In the genomic region with DNA sequence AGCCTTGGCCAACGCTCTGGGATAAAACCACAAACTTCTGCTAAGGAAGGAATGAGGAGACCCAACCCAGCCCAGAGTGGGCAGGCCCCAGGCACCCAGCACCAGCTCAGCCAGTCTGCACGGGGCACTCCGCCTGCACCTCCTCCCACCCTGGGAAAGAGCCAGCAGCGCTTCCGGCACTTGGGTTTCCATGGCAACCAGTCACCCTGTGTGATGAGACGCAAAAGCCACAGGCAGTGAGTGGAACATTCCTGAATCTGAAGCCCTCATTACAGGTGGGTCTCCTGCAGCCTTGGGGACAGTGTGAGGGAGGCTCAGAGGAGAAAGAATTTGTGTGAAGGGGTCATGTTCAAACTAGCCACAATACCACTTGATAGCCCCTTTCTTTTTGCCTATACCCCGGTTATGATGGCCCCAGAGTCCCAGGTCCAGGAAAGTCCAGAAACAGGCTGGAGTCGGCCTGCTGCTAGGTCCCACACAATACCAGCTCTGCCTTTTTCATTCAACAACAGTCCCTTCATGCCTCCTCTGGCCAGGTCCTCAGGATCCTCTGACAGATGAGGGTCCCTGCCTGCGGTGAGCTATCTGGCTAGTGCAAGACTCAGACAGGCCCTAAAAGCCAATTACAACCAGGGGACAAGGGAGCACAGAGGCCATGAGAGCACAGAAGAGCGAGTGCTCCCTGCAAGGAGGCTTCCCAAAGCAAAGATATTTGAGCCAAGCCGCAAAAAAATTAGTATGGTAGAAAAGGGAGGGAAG, we compare ENCODE assay signal across 8 cellular contexts.
A peak's percentile ranks its signal among the peaks of the same experiment; 100 is the strongest.
DNase-seq lines count a peak whose midpoint lies in the region; ATAC-seq lines count a peak whose summit lies in the region.

No MANE protein-coding gene starts in this region.

- peak overlapping the region; percentile 6 for H3K4me3 ChIP-seq in effector memory CD4-positive, alpha-beta T cell (ENCODE audit: insufficient read depth, low read depth, low read length, poor library complexity, severe bottlenecking)

- H3K27me3 ChIP-seq in effector memory CD4-positive, alpha-beta T cell (replicated peaks; ENCODE audit: control insufficient read depth, insufficient read depth, low read length, poor library complexity, severe bottlenecking), result no peaks in the 10 kb centered on the region

- H3K9me3 Mint-ChIP-seq in stimulated activated effector memory CD8-positive, alpha-beta T cell treated with anti-CD3 and anti-CD28 coated beads, Interleukin-12 subunit alpha, Interleukin-12 subunit beta, amount 100 ng/mL, for 72 hours, result no peaks in the 10 kb centered on the region

- peak; percentile 98 for DNase-seq in DMS53 (lab: John Stamatoyannopoulos, UW)
- DNase-seq in NOMO-1 treated with DMSO at 0.1 percent for 48 hours (lab: John Stamatoyannopoulos, UW; ENCODE audit: unreplicated experiment), result peak; percentile 60
- DNase-seq in activated CD8-positive, alpha-beta memory T cell treated with anti-CD3 and anti-CD28 coated beads, Interleukin-2, amount 50 U/mL, for 24 hours (ENCODE audit: extremely low read depth), result peak; percentile 68
- peak; percentile 82 to 89 (median 84) for DNase-seq in effector memory CD4-positive, alpha-beta T cell
- peak; percentile 41 for DNase-seq in myocyte (ENCODE audit: low read depth)
- peak; percentile 61 to 83 for DNase-seq in stimulated activated effector memory CD8-positive, alpha-beta T cell treated with anti-CD3 and anti-CD28 coated beads, Interleukin-12 subunit alpha, Interleukin-12 subunit beta, amount 100 ng/mL, for 72 hours (ENCODE audit: low spot score in 2 of 2)
- no peak for DNase-seq in AG08396 (ENCODE audit: low spot score)

- no peaks in the 10 kb centered on the region for H3K36me3 ChIP-seq in effector memory CD4-positive, alpha-beta T cell (ENCODE audit: control insufficient read depth, insufficient read depth, low read length)

- ATAC-seq in HG03159 (IDR thresholded peaks at IDR 0.05; ENCODE audit: unreplicated experiment), result peak; percentile 41
- peak; percentile 67 for ATAC-seq in stimulated activated effector memory CD8-positive, alpha-beta T cell treated with anti-CD3 and anti-CD28 coated beads, Interleukin-12 subunit alpha, Interleukin-12 subunit beta, amount 100 ng/mL, for 72 hours

- peaks cover 6% of the 10 kb centered on the region for H3K36me3 Mint-ChIP-seq in stimulated activated effector memory CD8-positive, alpha-beta T cell treated with anti-CD3 and anti-CD28 coated beads, Interleukin-12 subunit alpha, Interleukin-12 subunit beta, amount 100 ng/mL, for 72 hours

- H3K9me3 ChIP-seq in effector memory CD4-positive, alpha-beta T cell (ENCODE audit: control insufficient read depth, low read length), result no peaks in the 10 kb centered on the region

- H3K27ac Mint-ChIP-seq in stimulated activated effector memory CD8-positive, alpha-beta T cell treated with anti-CD3 and anti-CD28 coated beads, Interleukin-12 subunit alpha, Interleukin-12 subunit beta, amount 100 ng/mL, for 72 hours, result peak overlapping the region; percentile 76

- peaks cover 41% of the 10 kb centered on the region for H3K4me1 Mint-ChIP-seq in stimulated activated effector memory CD8-positive, alpha-beta T cell treated with anti-CD3 and anti-CD28 coated beads, Interleukin-12 subunit alpha, Interleukin-12 subunit beta, amount 100 ng/mL, for 72 hours

- H3K27ac ChIP-seq in effector memory CD4-positive, alpha-beta T cell (ENCODE audit: insufficient read depth, low read length, poor library complexity, severe bottlenecking), result peak overlapping the region; percentile 73

- peak overlapping the region; percentile 21 for H3K4me3 Mint-ChIP-seq in stimulated activated effector memory CD8-positive, alpha-beta T cell treated with anti-CD3 and anti-CD28 coated beads, Interleukin-12 subunit alpha, Interleukin-12 subunit beta, amount 100 ng/mL, for 72 hours

- H3K4me1 ChIP-seq in effector memory CD4-positive, alpha-beta T cell (ENCODE audit: control insufficient read depth, insufficient read depth, low read length, poor library complexity, severe bottlenecking), result peaks cover 42% of the 10 kb centered on the region
